9 cellular contexts compared by ENCODE assay signal in the genomic region with DNA sequence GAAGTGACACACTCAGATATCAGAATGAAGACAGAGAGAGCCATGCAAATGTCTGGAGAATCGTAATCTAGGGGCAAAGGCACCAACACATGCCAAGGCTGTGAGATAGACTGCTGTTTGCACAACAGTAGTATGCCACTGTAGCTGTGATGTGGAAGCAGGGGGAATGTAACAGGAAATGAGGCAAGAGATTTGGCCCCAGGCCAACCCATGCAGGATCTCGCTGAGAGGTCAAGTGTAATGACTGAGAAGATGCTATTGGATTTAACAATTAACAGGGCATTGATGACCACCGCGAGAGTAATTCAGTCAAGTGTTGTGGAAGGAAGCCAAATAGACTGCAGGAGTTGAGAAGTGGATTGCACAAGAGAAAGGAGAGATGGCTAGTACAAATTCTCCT.
A peak's percentile ranks its signal among the peaks of the same experiment; 100 is the strongest.
DNase-seq lines count a peak whose midpoint lies in the region; ATAC-seq and TF ChIP-seq lines count a peak whose summit lies in the region.
"Had no signal": no experiment of that assay in that cellular context is flagged by ENCODE, and none has a peak within 500 bp of the region (broad histone marks: within the 10 kb centered on the region; RNA-seq: fewer than 3 reads in every experiment).

No MANE protein-coding gene starts in this region.

- no CpG with 5 or more reads among the region's 4 CpGs for WGBS in mesendoderm (ENCODE audit: extremely low coverage, insufficient coverage, low lambda C conversion rate)

- H3K56ac ChIP-seq in mesendoderm (ENCODE audit: low read length) = no peak overlapping the region

- no peaks in the 10 kb centered on the region for H3K36me3 ChIP-seq in HEK293 (ENCODE audit: control insufficient read depth in 2 of 2, insufficient read depth in 1 of 2, low read length in 2 of 2)
- no peaks in the 10 kb centered on the region for H3K36me3 ChIP-seq in adipocyte (ENCODE audit: control insufficient read depth, insufficient read depth, low read length, severe bottlenecking)
- H3K36me3 ChIP-seq in mesendoderm (ENCODE audit: control insufficient read depth, insufficient read depth, low read length) = no peaks in the 10 kb centered on the region

- no peaks in the 10 kb centered on the region for H3K27me3 ChIP-seq in adipocyte (replicated peaks; ENCODE audit: control insufficient read depth, insufficient read depth, low read length)
- no peaks in the 10 kb centered on the region for H3K27me3 ChIP-seq in mesendoderm (ENCODE audit: insufficient read depth, low read length, poor library complexity)

- no peak overlapping the region for H2BK120ac ChIP-seq in mesendoderm (ENCODE audit: low read depth, low read length)

- H3K4ac ChIP-seq in mesendoderm (ENCODE audit: low read depth, low read length) = no peak overlapping the region

- H3K4me2 ChIP-seq in mesendoderm (ENCODE audit: low read length) = no peak overlapping the region

- no peak overlapping the region for H2BK5ac ChIP-seq in mesendoderm (ENCODE audit: low read length)

- H3K79me2 ChIP-seq in mesendoderm (ENCODE audit: control insufficient read depth, insufficient read depth, low read length) = no peaks in the 10 kb centered on the region

- H3K79me1 ChIP-seq in mesendoderm (ENCODE audit: low read length) = no peaks in the 10 kb centered on the region

- no peak overlapping the region for H3K27ac ChIP-seq in HEK293 (ENCODE audit: extremely low read depth, low read depth, low read length)
- H3K27ac ChIP-seq in mesendoderm (ENCODE audit: low read depth, low read length) = no peak overlapping the region

- no peak for ATAC-seq in HG03469 (IDR thresholded peaks at IDR 0.05; ENCODE audit: unreplicated experiment)
- ATAC-seq: activated T-cell treated with anti-CD3 and anti-CD28 coated beads, Interleukin-2, amount 50 U/mL, for 4 hours had no signal

- H2BK15ac ChIP-seq in mesendoderm (replicated peaks; ENCODE audit: low read depth) = no peak overlapping the region

- H3K4me1 ChIP-seq in HEK293 (ENCODE audit: control insufficient read depth, insufficient read depth, low read length) (no peaks in the 10 kb centered on the region; the same call in 1 of the 2 replicates), adipocyte (ENCODE audit: control insufficient read depth, insufficient read depth, low read length) (peaks cover 13% of the 10 kb centered on the region), mesendoderm (ENCODE audit: control insufficient read depth, low read depth, low read length) (no peaks in the 10 kb centered on the region)

- H3K4me3 ChIP-seq in HEK293 (ENCODE audit: low read depth, low read length) (no peak overlapping the region), adipocyte (ENCODE audit: low read length) (no peak overlapping the region), mesendoderm (ENCODE audit: low read length) (no peak overlapping the region)

- DNase-seq in NCI-H146 treated with DMSO at 0.1 percent for 48 hours (lab: John Stamatoyannopoulos, UW; ENCODE audit: unreplicated experiment) (peak; percentile 76), adipocyte (ENCODE audit: low read depth) (peak; percentile 53), mesendoderm (peak; percentile 48), inferior parietal cortex (ENCODE audit: extremely low spot score) (no peak), Ammon's horn (ENCODE audit: low spot score) (no peak)
- DNase-seq: activated T-cell treated with anti-CD3 and anti-CD28 coated beads, Interleukin-2, amount 50 U/mL, for 4 hours; effector CD4-positive, alpha-beta T cell had no signal

- H2AK5ac ChIP-seq in mesendoderm (ENCODE audit: low read length) = no peak overlapping the region

- POLR2A ChIA-PET in HEK293 (lab: Yijun Ruan, JAX) = no interaction called here

- no peak overlapping the region for H4K8ac ChIP-seq in mesendoderm (ENCODE audit: low read depth, low read length)

- no peak overlapping the region for H3K18ac ChIP-seq in mesendoderm (ENCODE audit: low read length)

- H3K9me3 ChIP-seq in HEK293 (ENCODE audit: control insufficient read depth, insufficient read depth, low read depth, low read length) (no peaks in the 10 kb centered on the region), adipocyte (ENCODE audit: control insufficient read depth, low read length) (no peaks in the 10 kb centered on the region)

- CTCF ChIA-PET in HEK293 (lab: Yijun Ruan, JAX) = no interaction called here

- H4K5ac ChIP-seq in mesendoderm (ENCODE audit: low read length) = no peak overlapping the region

- TF ChIP-seq CTCF in HEK293 (tag by site-specific recombination; IDR thresholded peaks at IDR 0.05) = no peak

- H3K23ac ChIP-seq in mesendoderm (ENCODE audit: low read length) = no peak overlapping the region

- no peak overlapping the region for H3K9ac ChIP-seq in adipocyte (ENCODE audit: low read length)
- no peak overlapping the region for H3K9ac ChIP-seq in mesendoderm (ENCODE audit: low read length)

TF ChIP-seq in HEK293, 187 proteins besides CTCF, POLR2A, EP300 and RAD21 (continues in another document):
- TF ChIP-seq ZNF514 (tag by site-specific recombination; IDR thresholded peaks at IDR 0.05) (no peak), ZBTB20 (tag by site-specific recombination; IDR thresholded peaks at IDR 0.05) (peak; percentile 23; the same call in 1 of the 2 replicates), ZNF510 (tag by site-specific recombination; IDR thresholded peaks at IDR 0.05; ENCODE audit: insufficient replicate concordance) (no peak), ZNF138 (tag by site-specific recombination; IDR thresholded peaks at IDR 0.05; ENCODE audit: borderline replicate concordance) (no peak), ZNF175 (tag by site-specific recombination; IDR thresholded peaks at IDR 0.05) (no peak), SP7 (tag by site-specific recombination; IDR thresholded peaks at IDR 0.05) (peak; percentile 73), ZNF776 (tag by site-specific recombination; IDR thresholded peaks at IDR 0.05; ENCODE audit: borderline replicate concordance) (no peak; the same call in 1 of the 2 replicates), MZF1 (tag by site-specific recombination; IDR thresholded peaks at IDR 0.05; ENCODE audit: borderline replicate concordance) (peak; percentile 68; the same call in 1 of the 2 replicates), ZNF184 (tag by site-specific recombination; IDR thresholded peaks at IDR 0.05) (peak; percentile 89; the same call in 1 of the 2 replicates), WT1 (tag by site-specific recombination; IDR thresholded peaks at IDR 0.05) (no peak), ZNF169 (tag by site-specific recombination; IDR thresholded peaks at IDR 0.05) (no peak), ZNF341 (tag by site-specific recombination; IDR thresholded peaks at IDR 0.05; ENCODE audit: low read depth) (no peak), ZBTB1 (tag by site-specific recombination; IDR thresholded peaks at IDR 0.05) (no peak), HOXC10 (CRISPR knock-in tag; IDR thresholded peaks at IDR 0.05) (no peak)
- TF ChIP-seq, protein P1, sequence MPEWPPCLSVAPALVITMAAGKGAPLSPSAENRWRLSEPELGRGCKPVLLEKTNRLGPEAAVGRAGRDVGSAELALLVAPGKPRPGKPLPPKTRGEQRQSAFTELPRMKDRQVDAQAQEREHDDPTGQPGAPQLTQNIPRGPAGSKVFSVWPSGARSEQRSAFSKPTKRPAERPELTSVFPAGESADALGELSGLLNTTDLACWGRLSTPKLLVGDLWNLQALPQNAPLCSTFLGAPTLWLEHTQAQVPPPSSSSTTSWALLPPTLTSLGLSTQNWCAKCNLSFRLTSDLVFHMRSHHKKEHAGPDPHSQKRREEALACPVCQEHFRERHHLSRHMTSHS (tag by site-specific recombination; IDR thresholded peaks at IDR 0.05) = peak; percentile 88
- TF ChIP-seq, protein P2, sequence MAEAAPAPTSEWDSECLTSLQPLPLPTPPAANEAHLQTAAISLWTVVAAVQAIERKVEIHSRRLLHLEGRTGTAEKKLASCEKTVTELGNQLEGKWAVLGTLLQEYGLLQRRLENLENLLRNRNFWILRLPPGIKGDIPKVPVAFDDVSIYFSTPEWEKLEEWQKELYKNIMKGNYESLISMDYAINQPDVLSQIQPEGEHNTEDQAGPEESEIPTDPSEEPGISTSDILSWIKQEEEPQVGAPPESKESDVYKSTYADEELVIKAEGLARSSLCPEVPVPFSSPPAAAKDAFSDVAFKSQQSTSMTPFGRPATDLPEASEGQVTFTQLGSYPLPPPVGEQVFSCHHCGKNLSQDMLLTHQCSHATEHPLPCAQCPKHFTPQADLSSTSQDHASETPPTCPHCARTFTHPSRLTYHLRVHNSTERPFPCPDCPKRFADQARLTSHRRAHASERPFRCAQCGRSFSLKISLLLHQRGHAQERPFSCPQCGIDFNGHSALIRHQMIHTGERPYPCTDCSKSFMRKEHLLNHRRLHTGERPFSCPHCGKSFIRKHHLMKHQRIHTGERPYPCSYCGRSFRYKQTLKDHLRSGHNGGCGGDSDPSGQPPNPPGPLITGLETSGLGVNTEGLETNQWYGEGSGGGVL (tag by site-specific recombination; IDR thresholded peaks at IDR 0.05) = peak; percentile 73
- TF ChIP-seq, protein P3, sequence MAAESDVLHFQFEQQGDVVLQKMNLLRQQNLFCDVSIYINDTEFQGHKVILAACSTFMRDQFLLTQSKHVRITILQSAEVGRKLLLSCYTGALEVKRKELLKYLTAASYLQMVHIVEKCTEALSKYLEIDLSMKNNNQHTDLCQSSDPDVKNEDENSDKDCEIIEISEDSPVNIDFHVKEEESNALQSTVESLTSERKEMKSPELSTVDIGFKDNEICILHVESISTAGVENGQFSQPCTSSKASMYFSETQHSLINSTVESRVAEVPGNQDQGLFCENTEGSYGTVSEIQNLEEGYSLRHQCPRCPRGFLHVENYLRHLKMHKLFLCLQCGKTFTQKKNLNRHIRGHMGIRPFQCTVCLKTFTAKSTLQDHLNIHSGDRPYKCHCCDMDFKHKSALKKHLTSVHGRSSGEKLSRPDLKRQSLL (tag by site-specific recombination; IDR thresholded peaks at IDR 0.05) = no peak
- TF ChIP-seq, protein P4, sequence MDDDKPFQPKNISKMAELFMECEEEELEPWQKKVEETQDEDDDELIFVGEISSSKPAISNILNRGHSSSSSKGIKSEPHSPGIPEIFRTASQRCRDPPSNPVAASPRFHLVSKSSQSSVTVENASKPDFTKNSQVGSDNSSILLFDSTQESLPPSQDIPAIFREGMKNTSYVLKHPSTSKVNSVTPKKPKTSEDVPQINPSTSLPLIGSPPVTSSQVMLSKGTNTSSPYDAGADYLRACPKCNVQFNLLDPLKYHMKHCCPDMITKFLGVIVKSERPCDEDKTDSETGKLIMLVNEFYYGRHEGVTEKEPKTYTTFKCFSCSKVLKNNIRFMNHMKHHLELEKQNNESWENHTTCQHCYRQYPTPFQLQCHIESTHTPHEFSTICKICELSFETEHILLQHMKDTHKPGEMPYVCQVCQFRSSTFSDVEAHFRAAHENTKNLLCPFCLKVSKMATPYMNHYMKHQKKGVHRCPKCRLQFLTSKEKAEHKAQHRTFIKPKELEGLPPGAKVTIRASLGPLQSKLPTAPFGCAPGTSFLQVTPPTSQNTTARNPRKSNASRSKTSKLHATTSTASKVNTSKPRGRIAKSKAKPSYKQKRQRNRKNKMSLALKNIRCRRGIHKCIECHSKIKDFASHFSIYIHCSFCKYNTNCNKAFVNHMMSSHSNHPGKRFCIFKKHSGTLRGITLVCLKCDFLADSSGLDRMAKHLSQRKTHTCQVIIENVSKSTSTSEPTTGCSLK (tag by site-specific recombination; IDR thresholded peaks at IDR 0.05) = no peak

Comparison
In these comparisons a context has a peak if more than half of its experiments do, and no peak if none do; other contexts are left out.
1. DNase-seq: peak in NCI-H146 treated with DMSO at 0.1 percent for 48 hours (single experiment), adipocyte (single experiment) and mesendoderm (single experiment); none in inferior parietal cortex (single experiment) and Ammon's horn (single experiment).